Comparison of ENCODE assay signal across 8 cellular contexts in genomic region chr16:88781140-88782077, GRCh38. TPM values are rescaled to one million over a fixed set of nuclear protein-coding genes. Genes with fewer than 3 reads are reported as not detected.
A peak's percentile ranks its signal among the peaks of the same experiment; 100 is the strongest.
DNase-seq lines count a peak whose midpoint lies in the region; ATAC-seq, FAIRE-seq and TF ChIP-seq lines count a peak whose summit lies in the region.

No MANE protein-coding gene starts in this region.

- DNase-seq in GM06990 (ENCODE audit: extremely low read depth, insufficient read length) (peak; percentile 76), keratinocyte (ENCODE audit: low read depth, low spot score) (no peak), thoracic aorta (ENCODE audit: low spot score) (no peak), DMS53 treated with DMSO at 0.1 percent for 48 hours (lab: John Stamatoyannopoulos, UW; ENCODE audit: unreplicated experiment) (no peak), GM03348 (ENCODE audit: low spot score) (no peak)
- DNase-seq in activated T-cell treated with anti-CD3 and anti-CD28 coated beads, Interleukin-2, amount 50 U/mL, for 4 hours = peak; percentile 60

- H3K36me3 ChIP-seq in GM06990 (ENCODE audit: control insufficient read depth, insufficient read depth, low read length) (peaks cover 3% of the 10 kb centered on the region), KOPT-K1 (ENCODE audit: insufficient read depth, low read length) (peaks cover 37% of the 10 kb centered on the region), keratinocyte (ENCODE audit: control insufficient read depth in 2 of 2, extremely low read depth in 1 of 2, insufficient read depth in 2 of 2, low read length in 2 of 2) (peaks cover 9 to 14% of the 10 kb centered on the region in 2 experiments), thoracic aorta (no peaks in the 10 kb centered on the region)

- peak overlapping the region; percentile 100 for H3K4me2 ChIP-seq in keratinocyte (ENCODE audit: control insufficient read depth, extremely low read depth, insufficient read depth, low read depth, low read length)

- peaks cover 45% of the 10 kb centered on the region for H4K20me1 ChIP-seq in keratinocyte (ENCODE audit: control insufficient read depth, extremely low read depth, insufficient read depth, low read length)

- no peaks in the 10 kb centered on the region for H3K27me3 Mint-ChIP-seq in activated T-cell treated with anti-CD3 and anti-CD28 coated beads, Interleukin-2, amount 50 U/mL, for 4 hours (ENCODE audit: low read depth)

- dilution Hi-C loops in keratinocyte (cut with MboI; ENCODE audit: extremely low pct_ligation_motif_present, low sequenced_read_pairs) = no loop called here

- H3K9ac ChIP-seq in keratinocyte (ENCODE audit: control insufficient read depth, extremely low read depth, insufficient read depth, low read length) = peak overlapping the region; percentile 95

- peak overlapping the region; percentile 84 for H3K27ac ChIP-seq in KOPT-K1 (ENCODE audit: low read depth, low read length, poor library complexity, severe bottlenecking)
- H3K27ac ChIP-seq in keratinocyte (ENCODE audit: control insufficient read depth, insufficient read depth, low read length) = peak overlapping the region; percentile 93
- peak overlapping the region in 1 of 2 donors; percentile 88 for H3K27ac ChIP-seq in thoracic aorta

- H3K9me1 ChIP-seq in keratinocyte (ENCODE audit: control insufficient read depth, extremely low read depth, insufficient read depth, low read length) = no peaks in the 10 kb centered on the region

- H3K4me1 ChIP-seq in keratinocyte (ENCODE audit: control insufficient read depth, extremely low read depth, insufficient read depth, low read length) = peaks cover 35% of the 10 kb centered on the region
- peaks cover 26 to 46% of the 10 kb centered on the region in 2 donors for H3K4me1 ChIP-seq in thoracic aorta (ENCODE audit: control insufficient read depth in 1 of 2, low read depth in 2 of 2)

- H3K4me3 Mint-ChIP-seq in activated T-cell treated with anti-CD3 and anti-CD28 coated beads, Interleukin-2, amount 50 U/mL, for 4 hours = peak overlapping the region; percentile 87

- no peaks in the 10 kb centered on the region for H3K36me3 Mint-ChIP-seq in activated T-cell treated with anti-CD3 and anti-CD28 coated beads, Interleukin-2, amount 50 U/mL, for 4 hours (ENCODE audit: insufficient read depth)

- H3K4me1 Mint-ChIP-seq in activated T-cell treated with anti-CD3 and anti-CD28 coated beads, Interleukin-2, amount 50 U/mL, for 4 hours (ENCODE audit: low read depth) = peaks cover 53% of the 10 kb centered on the region

- no peaks in the 10 kb centered on the region for H3K27me3 ChIP-seq in GM06990 (replicated peaks; ENCODE audit: control insufficient read depth, insufficient read depth, low read length)
- no peaks in the 10 kb centered on the region for H3K27me3 ChIP-seq in keratinocyte (ENCODE audit: control insufficient read depth, extremely low read depth, insufficient read depth, low read length)
- no peaks in the 10 kb centered on the region for H3K27me3 ChIP-seq in thoracic aorta (replicated peaks; ENCODE audit: insufficient read depth)

- peaks cover 83% of the 10 kb centered on the region for H3K79me2 ChIP-seq in keratinocyte (ENCODE audit: control insufficient read depth, insufficient read depth, low read length)

- peak; percentile 47 to 48 for ATAC-seq in activated T-cell treated with anti-CD3 and anti-CD28 coated beads, Interleukin-2, amount 50 U/mL, for 4 hours
- ATAC-seq in thoracic aorta (ENCODE audit: insufficient number of reproducible peaks, low FRiP score, low read depth) (no peak), HG03159 (IDR thresholded peaks at IDR 0.05; ENCODE audit: unreplicated experiment) (no peak)

- H3K4me3 ChIP-seq in GM06990 (replicated peaks; ENCODE audit: low read depth, low read length) (peak overlapping the region; percentile 72), keratinocyte (ENCODE audit: control insufficient read depth in 2 of 3, extremely low read depth in 1 of 3, insufficient read depth in 2 of 3, low read depth in 1 of 3, low read length in 3 of 3) (peak overlapping the region in 2 of 3 experiments; percentile 78 to 93), thoracic aorta (peak overlapping the region; percentile 4)

- H3K9me3 Mint-ChIP-seq in activated T-cell treated with anti-CD3 and anti-CD28 coated beads, Interleukin-2, amount 50 U/mL, for 4 hours = no peaks in the 10 kb centered on the region

- H3K9me3 ChIP-seq in KOPT-K1 (ENCODE audit: insufficient read depth, low read length, poor library complexity, severe bottlenecking) (no peaks in the 10 kb centered on the region), keratinocyte (ENCODE audit: control insufficient read depth, low read depth, low read length) (no peaks in the 10 kb centered on the region), thoracic aorta (no peaks in the 10 kb centered on the region)

- H2AFZ ChIP-seq in keratinocyte (ENCODE audit: control insufficient read depth, low read length) = no peak overlapping the region

- no peak for FAIRE-seq in keratinocyte (lab: Jason Lieb, UNC)

- TF ChIP-seq CTCF in GM06990 (IDR thresholded peaks at IDR 0.05; ENCODE audit: insufficient read depth, low read length, poor library complexity, severe bottlenecking) (no peak), keratinocyte (optimal IDR thresholded peaks at IDR 0.05 in 1 of 3, IDR thresholded peaks at IDR 0.05 in 1 of 3, conservative IDR thresholded peaks at IDR 0.05 in 1 of 3; ENCODE audit: extremely low read depth in 1 of 3, insufficient read depth in 2 of 3, low read length in 3 of 3) (no peak), thoracic aorta (IDR thresholded peaks at IDR 0.05) (no peak)

RNA-seq across cellular contexts. Expression of gene PIEZO1, which starts 3.6 kb away (rescaled TPM):
- total RNA-seq in activated T-cell treated with anti-CD3 and anti-CD28 coated beads, Interleukin-2, amount 50 U/mL, for 4 hours = 100 to 1,000 TPM; 116 to 171 (median 139) TPM
- 62.8 to 136 TPM (median 120 TPM) in 3 replicates for polyA plus RNA-seq in keratinocyte
- polyA plus RNA-seq in keratinocyte (2011; ENCODE audit: low read depth) = 56.5 TPM
- polyA plus RNA-seq in keratinocyte (2011; cell fraction: cytosol; rRNA removed) = 29.9 and 72.0 TPM in 2 replicates
- polyA plus RNA-seq in keratinocyte (2011; cell fraction: nucleus; rRNA removed) = 489 and 583 TPM in 2 replicates
- polyA plus RNA-seq in keratinocyte (2012; ENCODE audit: low replicate concordance) = 161 and 179 TPM in 2 replicates
- 202 to 895 TPM (median 206 TPM) in 3 replicates for polyA minus RNA-seq in keratinocyte
- polyA minus RNA-seq in keratinocyte (2011; cell fraction: cytosol; rRNA and poly(A)+ RNA removed) = 161 TPM
- polyA minus RNA-seq in keratinocyte (2011; cell fraction: nucleus; rRNA and poly(A)+ RNA removed) = 459 and 543 TPM in 2 replicates
- 100 to 1,000 TPM; 108 to 179 TPM for total RNA-seq in thoracic aorta

RNA-seq across cellular contexts. Expression of gene CDT1, which starts 22.2 kb away (rescaled TPM):
- 10 to 100 TPM; 81.0 to 96.4 (median 87.2) TPM for total RNA-seq in activated T-cell treated with anti-CD3 and anti-CD28 coated beads, Interleukin-2, amount 50 U/mL, for 4 hours
- polyA plus RNA-seq in keratinocyte = 1.0 to 4.9 TPM (median 2.0 TPM) in 3 replicates
- 0.10 TPM for polyA plus RNA-seq in keratinocyte (2011; ENCODE audit: low read depth)
- polyA plus RNA-seq in keratinocyte (2011; cell fraction: cytosol; rRNA removed) = 0.94 and 4.1 TPM in 2 replicates
- polyA plus RNA-seq in keratinocyte (2011; cell fraction: nucleus; rRNA removed) = 0.60 and 1.0 TPM in 2 replicates
- polyA plus RNA-seq in keratinocyte (2012; ENCODE audit: low replicate concordance) = 0.55 and 7.5 TPM in 2 replicates
- polyA minus RNA-seq in keratinocyte = 0.30 to 9.4 TPM (median 4.0 TPM) in 3 replicates
- polyA minus RNA-seq in keratinocyte (2011; cell fraction: cytosol; rRNA and poly(A)+ RNA removed) = 5.9 TPM
- polyA minus RNA-seq in keratinocyte (2011; cell fraction: nucleus; rRNA and poly(A)+ RNA removed) = 1.2 and 2.5 TPM in 2 replicates
- total RNA-seq in thoracic aorta = under 1 TPM in 1 of 2 donors, not detected in 1; 0.71 TPM

RNA-seq across cellular contexts. Expression of gene APRT, which starts 30.3 kb away (rescaled TPM):
- 100 to 1,000 TPM; 534 to 566 (median 566) TPM for total RNA-seq in activated T-cell treated with anti-CD3 and anti-CD28 coated beads, Interleukin-2, amount 50 U/mL, for 4 hours
- polyA plus RNA-seq in keratinocyte = 91.4 to 177 TPM (median 106 TPM) in 3 replicates
- 25.2 TPM for polyA plus RNA-seq in keratinocyte (2011; ENCODE audit: low read depth)
- polyA plus RNA-seq in keratinocyte (2011; cell fraction: cytosol; rRNA removed) = 51.1 and 112 TPM in 2 replicates
- 49.9 and 72.8 TPM in 2 replicates for polyA plus RNA-seq in keratinocyte (2011; cell fraction: nucleus; rRNA removed)
- 135 and 217 TPM in 2 replicates for polyA plus RNA-seq in keratinocyte (2012; ENCODE audit: low replicate concordance)
- polyA minus RNA-seq in keratinocyte = 26.0 to 61.0 TPM (median 48.4 TPM) in 3 replicates
- 182 TPM for polyA minus RNA-seq in keratinocyte (2011; cell fraction: cytosol; rRNA and poly(A)+ RNA removed)
- polyA minus RNA-seq in keratinocyte (2011; cell fraction: nucleus; rRNA and poly(A)+ RNA removed) = 29.3 and 31.1 TPM in 2 replicates
- 10 to 100 TPM; 45.5 to 80.7 TPM for total RNA-seq in thoracic aorta

Comparison
In these comparisons a context has a peak if more than half of its experiments do, and no peak if none do; other contexts are left out.
1. DNase-seq: peak in GM06990 (single experiment) and activated T-cell treated with anti-CD3 and anti-CD28 coated beads, Interleukin-2, amount 50 U/mL, for 4 hours (single experiment); none in keratinocyte (single experiment), thoracic aorta (single experiment), DMS53 treated with DMSO at 0.1 percent for 48 hours (single experiment) and GM03348 (single experiment).
2. H3K4me3 ChIP-seq: peak in every context shown above with its lines; median percentile 86 in keratinocyte; 72 in GM06990; 4 in thoracic aorta.
3. ATAC-seq: peak in activated T-cell treated with anti-CD3 and anti-CD28 coated beads, Interleukin-2, amount 50 U/mL, for 4 hours (2 of 2); none in thoracic aorta (single experiment) and HG03159 (single experiment).
4. RNA of gene CDT1, which starts 22.2 kb away (total RNA-seq): 81.0 to 96.4 TPM in activated T-cell treated with anti-CD3 and anti-CD28 coated beads, Interleukin-2, amount 50 U/mL, for 4 hours; 0.71 TPM in thoracic aorta; every median in the first group is over 10 times any median in the second.
5. RNA of gene APRT, which starts 30.3 kb away (total RNA-seq): 534 to 566 TPM in activated T-cell treated with anti-CD3 and anti-CD28 coated beads, Interleukin-2, amount 50 U/mL, for 4 hours; 45.5 to 80.7 TPM in thoracic aorta; every median in the first group is over 4 times any median in the second.